1 cellular context compared by ENCODE assay signal in the genomic region with DNA sequence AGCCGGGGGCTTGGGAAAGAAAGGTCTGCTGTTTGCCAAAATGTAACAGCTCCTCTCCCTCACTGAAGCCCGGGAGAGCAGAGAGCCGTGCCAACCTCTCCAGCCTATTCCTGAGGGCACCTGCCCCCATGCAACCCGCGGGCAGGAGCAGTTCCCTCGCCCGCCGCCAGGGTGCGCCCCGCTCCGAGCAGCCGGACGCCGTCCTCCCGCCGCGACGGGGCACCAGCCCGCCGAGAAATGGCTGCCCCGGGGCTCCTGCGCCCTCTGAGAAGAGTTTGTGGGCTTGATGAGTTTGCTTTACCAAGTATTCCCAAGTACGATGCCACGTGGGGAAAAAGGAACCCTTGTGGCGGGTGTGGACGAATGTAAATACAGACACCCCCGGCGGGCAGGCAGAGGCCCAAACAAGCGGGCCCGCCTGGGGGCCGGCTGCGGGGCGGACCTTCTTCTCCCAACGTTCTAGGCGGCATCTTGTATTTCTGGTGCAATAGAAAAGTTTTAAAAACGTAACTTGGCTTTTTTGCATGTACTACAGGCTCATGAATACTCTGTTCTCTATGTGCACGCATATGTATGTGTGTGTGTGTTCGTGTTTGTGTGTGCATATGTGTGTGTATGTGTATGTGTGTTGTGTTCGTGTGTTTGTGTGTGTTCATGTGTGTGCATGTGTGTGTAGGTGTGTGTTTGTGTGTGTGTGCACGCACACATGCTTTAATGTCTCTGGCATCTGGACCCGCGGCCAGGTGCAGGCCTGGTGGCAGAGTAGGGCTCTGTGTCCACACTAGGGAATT.
TF ChIP-seq lines count a peak whose summit lies in the region.

No MANE protein-coding gene starts in this region.

TF ChIP-seq in HepG2, 621 proteins besides CTCF, POLR2A, EP300 and RAD21 (continued from another document and continues in another):
- TF ChIP-seq ZBTB10 (CRISPR knock-in tag; IDR thresholded peaks at IDR 0.05; ENCODE audit: borderline replicate concordance) (no peak), RBM39 (IDR thresholded peaks at IDR 0.05; ENCODE audit: low read depth, low read length, poor library complexity, severe bottlenecking) (peak; percentile 69), ZNF709 (CRISPR knock-in tag; IDR thresholded peaks at IDR 0.05) (0 out of 2 replicates have a peak, but pooled peaks have one; percentile 48), KLF11 (CRISPR knock-in tag; IDR thresholded peaks at IDR 0.05) (0 out of 2 replicates have a peak, but pooled peaks have one; percentile 30), ZNF44 (CRISPR knock-in tag; IDR thresholded peaks at IDR 0.05) (no peak), TEF (CRISPR knock-in tag; IDR thresholded peaks at IDR 0.05) (no peak), ZBTB7A (CRISPR knock-in tag; IDR thresholded peaks at IDR 0.05) (no peak), KDM6A (CRISPR knock-in tag; IDR thresholded peaks at IDR 0.05; ENCODE audit: low read depth) (no peak), ZNF670 (CRISPR knock-in tag; IDR thresholded peaks at IDR 0.05; ENCODE audit: borderline replicate concordance) (peak; percentile 73), SAP130 (CRISPR knock-in tag; IDR thresholded peaks at IDR 0.05; ENCODE audit: low read depth) (peak; percentile 65), ZBTB39 (CRISPR knock-in tag; IDR thresholded peaks at IDR 0.05) (no peak), SOX13 (IDR thresholded peaks at IDR 0.05) (no peak), SOX13 (CRISPR knock-in tag; conservative IDR thresholded peaks at IDR 0.05 in 1 of 2, IDR thresholded peaks at IDR 0.05 in 1 of 2) (peak in 1 of 2 experiments; percentile 46; a peak in 1 of 4 replicates), ZFY (CRISPR knock-in tag; IDR thresholded peaks at IDR 0.05) (peak; percentile 72), HNRNPLL (IDR thresholded peaks at IDR 0.05; ENCODE audit: low read depth, low read length, poor library complexity, severe bottlenecking) (peak; percentile 50), MLXIP (CRISPR knock-in tag; IDR thresholded peaks at IDR 0.05; ENCODE audit: borderline replicate concordance) (no peak), ERF (CRISPR knock-in tag; IDR thresholded peaks at IDR 0.05) (peak; percentile 75), TAF1 (CRISPR knock-in tag; IDR thresholded peaks at IDR 0.05) (peak; percentile 51; the same call in 1 of the 2 replicates), LCORL (IDR thresholded peaks at IDR 0.05) (no peak), LCORL (CRISPR knock-in tag; IDR thresholded peaks at IDR 0.05) (peak; percentile 63), ZNF776 (CRISPR knock-in tag; IDR thresholded peaks at IDR 0.05) (no peak), FOSL1 (CRISPR knock-in tag; IDR thresholded peaks at IDR 0.05; ENCODE audit: borderline replicate concordance) (no peak), ZNF430 (CRISPR knock-in tag; IDR thresholded peaks at IDR 0.05) (peak; percentile 65), NCOA2 (CRISPR knock-in tag; IDR thresholded peaks at IDR 0.05) (peak; percentile 29; the same call in 1 of the 2 replicates), POGZ (CRISPR knock-in tag; IDR thresholded peaks at IDR 0.05) (no peak), ZNF33B (CRISPR knock-in tag; IDR thresholded peaks at IDR 0.05) (no peak), YEATS4 (CRISPR knock-in tag; IDR thresholded peaks at IDR 0.05; ENCODE audit: borderline replicate concordance) (peak; percentile 71; the same call in 1 of the 2 replicates), ADNP (CRISPR knock-in tag; IDR thresholded peaks at IDR 0.05) (no peak), ZNF232 (CRISPR knock-in tag; IDR thresholded peaks at IDR 0.05; ENCODE audit: borderline replicate concordance) (peak; percentile 75; the same call in 1 of the 2 replicates), ZNF577 (CRISPR knock-in tag; IDR thresholded peaks at IDR 0.05; ENCODE audit: borderline replicate concordance, low read depth) (no peak), AHR (CRISPR knock-in tag; IDR thresholded peaks at IDR 0.05) (peak; percentile 51; the same call in 1 of the 2 replicates), MAF1 (CRISPR knock-in tag; IDR thresholded peaks at IDR 0.05; ENCODE audit: borderline replicate concordance) (peak; percentile 38; the same call in 1 of the 2 replicates), ZNF598 (CRISPR knock-in tag; IDR thresholded peaks at IDR 0.05; ENCODE audit: borderline replicate concordance) (no peak), CENPX (CRISPR knock-in tag; IDR thresholded peaks at IDR 0.05) (no peak), PRMT3 (CRISPR knock-in tag; IDR thresholded peaks at IDR 0.05; ENCODE audit: borderline replicate concordance, low read depth) (no peak), HIC2 (CRISPR knock-in tag; IDR thresholded peaks at IDR 0.05; ENCODE audit: low read depth) (peak; percentile 75), SOX5 (CRISPR knock-in tag; IDR thresholded peaks at IDR 0.05; ENCODE audit: borderline replicate concordance) (peak; percentile 29; the same call in 1 of the 2 replicates), NFKB2 (CRISPR knock-in tag; IDR thresholded peaks at IDR 0.05; ENCODE audit: borderline replicate concordance) (no peak), FLYWCH1 (CRISPR knock-in tag; IDR thresholded peaks at IDR 0.05) (no peak), ZNF263 (CRISPR knock-in tag; IDR thresholded peaks at IDR 0.05) (peak; percentile 96), ZSCAN21 (CRISPR knock-in tag; IDR thresholded peaks at IDR 0.05; ENCODE audit: borderline replicate concordance) (no peak; the same call in 1 of the 2 replicates), ZNF7 (CRISPR knock-in tag; IDR thresholded peaks at IDR 0.05) (0 out of 2 replicates have a peak, but pooled peaks have one; percentile 17)
- TF ChIP-seq, protein P1, sequence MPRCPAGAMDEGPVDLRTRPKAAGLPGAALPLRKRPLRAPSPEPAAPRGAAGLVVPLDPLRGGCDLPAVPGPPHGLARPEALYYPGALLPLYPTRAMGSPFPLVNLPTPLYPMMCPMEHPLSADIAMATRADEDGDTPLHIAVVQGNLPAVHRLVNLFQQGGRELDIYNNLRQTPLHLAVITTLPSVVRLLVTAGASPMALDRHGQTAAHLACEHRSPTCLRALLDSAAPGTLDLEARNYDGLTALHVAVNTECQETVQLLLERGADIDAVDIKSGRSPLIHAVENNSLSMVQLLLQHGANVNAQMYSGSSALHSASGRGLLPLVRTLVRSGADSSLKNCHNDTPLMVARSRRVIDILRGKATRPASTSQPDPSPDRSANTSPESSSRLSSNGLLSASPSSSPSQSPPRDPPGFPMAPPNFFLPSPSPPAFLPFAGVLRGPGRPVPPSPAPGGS (CRISPR knock-in tag; IDR thresholded peaks at IDR 0.05) = no peak
- TF ChIP-seq, protein P2, sequence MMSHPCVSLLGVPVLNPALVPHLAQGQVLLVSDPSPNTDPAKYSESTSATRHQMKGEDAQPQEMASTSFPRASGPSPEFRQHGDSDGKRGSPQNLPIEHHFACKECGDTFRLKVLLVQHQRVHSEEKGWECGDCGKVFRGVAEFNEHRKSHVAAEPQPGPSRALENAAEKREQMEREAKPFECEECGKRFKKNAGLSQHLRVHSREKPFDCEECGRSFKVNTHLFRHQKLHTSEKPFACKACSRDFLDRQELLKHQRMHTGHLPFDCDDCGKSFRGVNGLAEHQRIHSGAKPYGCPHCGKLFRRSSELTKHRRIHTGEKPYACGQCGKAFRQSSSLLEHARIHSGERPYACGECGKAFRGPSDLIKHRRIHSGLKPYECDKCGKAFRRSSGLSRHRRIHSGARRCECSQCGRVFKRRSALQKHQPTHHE (CRISPR knock-in tag; IDR thresholded peaks at IDR 0.05; ENCODE audit: borderline replicate concordance) = no peak
- TF ChIP-seq, protein P3, sequence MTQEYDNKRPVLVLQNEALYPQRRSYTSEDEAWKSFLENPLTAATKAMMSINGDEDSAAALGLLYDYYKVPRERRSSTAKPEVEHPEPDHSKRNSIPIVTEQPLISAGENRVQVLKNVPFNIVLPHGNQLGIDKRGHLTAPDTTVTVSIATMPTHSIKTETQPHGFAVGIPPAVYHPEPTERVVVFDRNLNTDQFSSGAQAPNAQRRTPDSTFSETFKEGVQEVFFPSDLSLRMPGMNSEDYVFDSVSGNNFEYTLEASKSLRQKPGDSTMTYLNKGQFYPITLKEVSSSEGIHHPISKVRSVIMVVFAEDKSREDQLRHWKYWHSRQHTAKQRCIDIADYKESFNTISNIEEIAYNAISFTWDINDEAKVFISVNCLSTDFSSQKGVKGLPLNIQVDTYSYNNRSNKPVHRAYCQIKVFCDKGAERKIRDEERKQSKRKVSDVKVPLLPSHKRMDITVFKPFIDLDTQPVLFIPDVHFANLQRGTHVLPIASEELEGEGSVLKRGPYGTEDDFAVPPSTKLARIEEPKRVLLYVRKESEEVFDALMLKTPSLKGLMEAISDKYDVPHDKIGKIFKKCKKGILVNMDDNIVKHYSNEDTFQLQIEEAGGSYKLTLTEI (CRISPR knock-in tag; conservative IDR thresholded peaks at IDR 0.05) = no peak
